In the genomic region with DNA sequence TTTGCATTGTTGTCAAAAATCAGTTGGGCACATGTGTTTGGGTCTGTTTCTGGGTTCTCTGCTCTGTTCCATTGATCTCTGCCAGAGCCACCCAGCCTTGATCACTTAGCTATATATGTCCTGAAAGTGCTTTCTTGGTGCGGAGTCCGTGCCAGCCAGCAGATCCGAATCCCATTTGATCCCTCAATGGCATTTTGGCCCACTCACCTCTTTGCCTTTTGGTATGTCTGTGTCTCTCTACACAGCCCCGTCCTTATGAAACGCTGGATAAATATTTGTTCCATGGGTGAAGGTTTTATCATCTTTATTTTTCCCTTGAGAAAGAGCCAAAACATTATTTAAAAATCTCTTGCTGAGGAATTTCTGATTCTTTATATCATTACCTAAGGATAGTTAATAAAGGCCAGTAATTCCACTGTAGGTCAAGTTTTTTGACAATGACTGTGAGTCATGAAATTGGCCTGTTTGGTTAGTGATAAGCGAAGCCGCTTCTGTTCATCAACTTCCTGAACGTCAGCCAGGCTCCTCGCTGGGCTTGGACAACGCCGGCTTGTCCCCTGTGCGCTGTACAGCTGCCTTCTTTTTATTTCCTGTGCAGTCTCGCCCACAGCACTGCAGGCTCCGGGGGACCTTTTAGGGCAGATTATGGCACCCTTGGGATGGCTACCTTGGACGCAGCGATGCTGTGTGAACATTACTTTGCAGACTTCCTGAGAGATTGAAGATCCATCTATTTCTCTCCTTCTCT, we compare ENCODE assay signal across 1 cellular context.
TF ChIP-seq lines count a peak whose summit lies in the region.

No MANE protein-coding gene starts in this region.

TF ChIP-seq in HepG2, 621 proteins besides CTCF, POLR2A, EP300 and RAD21 (continued from another document):
- TF ChIP-seq, protein P1, sequence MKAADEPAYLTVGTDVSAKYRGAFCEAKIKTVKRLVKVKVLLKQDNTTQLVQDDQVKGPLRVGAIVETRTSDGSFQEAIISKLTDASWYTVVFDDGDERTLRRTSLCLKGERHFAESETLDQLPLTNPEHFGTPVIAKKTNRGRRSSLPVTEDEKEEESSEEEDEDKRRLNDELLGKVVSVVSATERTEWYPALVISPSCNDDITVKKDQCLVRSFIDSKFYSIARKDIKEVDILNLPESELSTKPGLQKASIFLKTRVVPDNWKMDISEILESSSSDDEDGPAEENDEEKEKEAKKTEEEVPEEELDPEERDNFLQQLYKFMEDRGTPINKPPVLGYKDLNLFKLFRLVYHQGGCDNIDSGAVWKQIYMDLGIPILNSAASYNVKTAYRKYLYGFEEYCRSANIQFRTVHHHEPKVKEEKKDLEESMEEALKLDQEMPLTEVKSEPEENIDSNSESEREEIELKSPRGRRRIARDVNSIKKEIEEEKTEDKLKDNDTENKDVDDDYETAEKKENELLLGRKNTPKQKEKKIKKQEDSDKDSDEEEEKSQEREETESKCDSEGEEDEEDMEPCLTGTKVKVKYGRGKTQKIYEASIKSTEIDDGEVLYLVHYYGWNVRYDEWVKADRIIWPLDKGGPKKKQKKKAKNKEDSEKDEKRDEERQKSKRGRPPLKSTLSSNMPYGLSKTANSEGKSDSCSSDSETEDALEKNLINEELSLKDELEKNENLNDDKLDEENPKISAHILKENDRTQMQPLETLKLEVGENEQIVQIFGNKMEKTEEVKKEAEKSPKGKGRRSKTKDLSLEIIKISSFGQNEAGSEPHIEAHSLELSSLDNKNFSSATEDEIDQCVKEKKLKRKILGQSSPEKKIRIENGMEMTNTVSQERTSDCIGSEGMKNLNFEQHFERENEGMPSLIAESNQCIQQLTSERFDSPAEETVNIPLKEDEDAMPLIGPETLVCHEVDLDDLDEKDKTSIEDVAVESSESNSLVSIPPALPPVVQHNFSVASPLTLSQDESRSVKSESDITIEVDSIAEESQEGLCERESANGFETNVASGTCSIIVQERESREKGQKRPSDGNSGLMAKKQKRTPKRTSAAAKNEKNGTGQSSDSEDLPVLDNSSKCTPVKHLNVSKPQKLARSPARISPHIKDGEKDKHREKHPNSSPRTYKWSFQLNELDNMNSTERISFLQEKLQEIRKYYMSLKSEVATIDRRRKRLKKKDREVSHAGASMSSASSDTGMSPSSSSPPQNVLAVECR (CRISPR knock-in tag; IDR thresholded peaks at IDR 0.05; ENCODE audit: borderline replicate concordance), result no peak
- TF ChIP-seq, protein P2, sequence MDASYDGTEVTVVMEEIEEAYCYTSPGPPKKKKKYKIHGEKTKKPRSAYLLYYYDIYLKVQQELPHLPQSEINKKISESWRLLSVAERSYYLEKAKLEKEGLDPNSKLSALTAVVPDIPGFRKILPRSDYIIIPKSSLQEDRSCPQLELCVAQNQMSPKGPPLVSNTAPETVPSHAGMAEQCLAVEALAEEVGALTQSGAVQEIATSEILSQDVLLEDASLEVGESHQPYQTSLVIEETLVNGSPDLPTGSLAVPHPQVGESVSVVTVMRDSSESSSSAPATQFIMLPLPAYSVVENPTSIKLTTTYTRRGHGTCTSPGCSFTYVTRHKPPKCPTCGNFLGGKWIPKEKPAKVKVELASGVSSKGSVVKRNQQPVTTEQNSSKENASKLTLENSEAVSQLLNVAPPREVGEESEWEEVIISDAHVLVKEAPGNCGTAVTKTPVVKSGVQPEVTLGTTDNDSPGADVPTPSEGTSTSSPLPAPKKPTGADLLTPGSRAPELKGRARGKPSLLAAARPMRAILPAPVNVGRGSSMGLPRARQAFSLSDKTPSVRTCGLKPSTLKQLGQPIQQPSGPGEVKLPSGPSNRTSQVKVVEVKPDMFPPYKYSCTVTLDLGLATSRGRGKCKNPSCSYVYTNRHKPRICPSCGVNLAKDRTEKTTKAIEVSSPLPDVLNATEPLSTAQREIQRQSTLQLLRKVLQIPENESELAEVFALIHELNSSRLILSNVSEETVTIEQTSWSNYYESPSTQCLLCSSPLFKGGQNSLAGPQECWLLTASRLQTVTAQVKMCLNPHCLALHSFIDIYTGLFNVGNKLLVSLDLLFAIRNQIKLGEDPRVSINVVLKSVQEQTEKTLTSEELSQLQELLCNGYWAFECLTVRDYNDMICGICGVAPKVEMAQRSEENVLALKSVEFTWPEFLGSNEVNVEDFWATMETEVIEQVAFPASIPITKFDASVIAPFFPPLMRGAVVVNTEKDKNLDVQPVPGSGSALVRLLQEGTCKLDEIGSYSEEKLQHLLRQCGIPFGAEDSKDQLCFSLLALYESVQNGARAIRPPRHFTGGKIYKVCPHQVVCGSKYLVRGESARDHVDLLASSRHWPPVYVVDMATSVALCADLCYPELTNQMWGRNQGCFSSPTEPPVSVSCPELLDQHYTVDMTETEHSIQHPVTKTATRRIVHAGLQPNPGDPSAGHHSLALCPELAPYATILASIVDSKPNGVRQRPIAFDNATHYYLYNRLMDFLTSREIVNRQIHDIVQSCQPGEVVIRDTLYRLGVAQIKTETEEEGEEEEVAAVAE (CRISPR knock-in tag; IDR thresholded peaks at IDR 0.05; ENCODE audit: borderline replicate concordance), result no peak
- TF ChIP-seq ZNF251 (CRISPR knock-in tag; IDR thresholded peaks at IDR 0.05) (no peak), ZMYM2 (CRISPR knock-in tag; IDR thresholded peaks at IDR 0.05) (no peak), ZNF136 (CRISPR knock-in tag; IDR thresholded peaks at IDR 0.05; ENCODE audit: low read depth) (no peak), HIVEP1 (CRISPR knock-in tag; IDR thresholded peaks at IDR 0.05) (no peak), KLF11 (CRISPR knock-in tag; IDR thresholded peaks at IDR 0.05) (peak; percentile 37; the same call in 1 of the 2 replicates), ZNF839 (CRISPR knock-in tag; IDR thresholded peaks at IDR 0.05; ENCODE audit: borderline replicate concordance) (no peak), DPF2 (CRISPR knock-in tag; IDR thresholded peaks at IDR 0.05; ENCODE audit: borderline replicate concordance, low read depth) (peak; percentile 46; the same call in 1 of the 2 replicates), HNF4G (IDR thresholded peaks at IDR 0.05; ENCODE audit: borderline replicate concordance, low read depth, low read length) (no peak), HNF4G (CRISPR knock-in tag; IDR thresholded peaks at IDR 0.05; ENCODE audit: borderline replicate concordance, low read depth) (no peak), ZNF746 (CRISPR knock-in tag; IDR thresholded peaks at IDR 0.05) (no peak), THAP11 (CRISPR knock-in tag; IDR thresholded peaks at IDR 0.05) (peak; percentile 42), SETDB1 (CRISPR knock-in tag; IDR thresholded peaks at IDR 0.05; ENCODE audit: borderline replicate concordance) (no peak), POLR2G (IDR thresholded peaks at IDR 0.05; ENCODE audit: low read depth, low read length) (peak; percentile 53; the same call in 1 of the 2 replicates), ZNF615 (CRISPR knock-in tag; IDR thresholded peaks at IDR 0.05; ENCODE audit: borderline replicate concordance) (no peak), YEATS2 (CRISPR knock-in tag; IDR thresholded peaks at IDR 0.05; ENCODE audit: borderline replicate concordance) (no peak), CAMTA2 (CRISPR knock-in tag; IDR thresholded peaks at IDR 0.05; ENCODE audit: borderline replicate concordance) (no peak), TP53 (CRISPR knock-in tag; conservative IDR thresholded peaks at IDR 0.05) (no peak; the same call in 1 of the 2 replicates), ZNF382 (CRISPR knock-in tag; IDR thresholded peaks at IDR 0.05; ENCODE audit: borderline replicate concordance) (no peak), SIX4 (CRISPR knock-in tag; IDR thresholded peaks at IDR 0.05) (0 out of 2 replicates have a peak, but pooled peaks have one; percentile 30), FOXA3 (CRISPR knock-in tag; IDR thresholded peaks at IDR 0.05) (peak; percentile 80), ZSCAN31 (CRISPR knock-in tag; IDR thresholded peaks at IDR 0.05; ENCODE audit: low read depth) (no peak), ZNF83 (CRISPR knock-in tag; IDR thresholded peaks at IDR 0.05; ENCODE audit: borderline replicate concordance) (no peak), PHF20 (CRISPR knock-in tag; IDR thresholded peaks at IDR 0.05) (no peak), JUND (CRISPR knock-in tag; IDR thresholded peaks at IDR 0.05) (peak; percentile 93)
- TF ChIP-seq, protein P3, sequence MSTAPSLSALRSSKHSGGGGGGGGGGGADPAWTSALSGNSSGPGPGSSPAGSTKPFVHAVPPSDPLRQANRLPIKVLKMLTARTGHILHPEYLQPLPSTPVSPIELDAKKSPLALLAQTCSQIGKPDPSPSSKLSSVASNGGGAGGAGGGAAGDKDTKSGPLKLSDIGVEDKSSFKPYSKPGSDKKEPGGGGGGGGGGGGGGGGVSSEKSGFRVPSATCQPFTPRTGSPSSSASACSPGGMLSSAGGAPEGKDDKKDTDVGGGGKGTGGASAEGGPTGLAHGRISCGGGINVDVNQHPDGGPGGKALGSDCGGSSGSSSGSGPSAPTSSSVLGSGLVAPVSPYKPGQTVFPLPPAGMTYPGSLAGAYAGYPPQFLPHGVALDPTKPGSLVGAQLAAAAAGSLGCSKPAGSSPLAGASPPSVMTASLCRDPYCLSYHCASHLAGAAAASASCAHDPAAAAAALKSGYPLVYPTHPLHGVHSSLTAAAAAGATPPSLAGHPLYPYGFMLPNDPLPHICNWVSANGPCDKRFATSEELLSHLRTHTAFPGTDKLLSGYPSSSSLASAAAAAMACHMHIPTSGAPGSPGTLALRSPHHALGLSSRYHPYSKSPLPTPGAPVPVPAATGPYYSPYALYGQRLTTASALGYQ (CRISPR knock-in tag; IDR thresholded peaks at IDR 0.05), result peak; percentile 55; the same call in 1 of the 2 replicates
- TF ChIP-seq, protein P4, sequence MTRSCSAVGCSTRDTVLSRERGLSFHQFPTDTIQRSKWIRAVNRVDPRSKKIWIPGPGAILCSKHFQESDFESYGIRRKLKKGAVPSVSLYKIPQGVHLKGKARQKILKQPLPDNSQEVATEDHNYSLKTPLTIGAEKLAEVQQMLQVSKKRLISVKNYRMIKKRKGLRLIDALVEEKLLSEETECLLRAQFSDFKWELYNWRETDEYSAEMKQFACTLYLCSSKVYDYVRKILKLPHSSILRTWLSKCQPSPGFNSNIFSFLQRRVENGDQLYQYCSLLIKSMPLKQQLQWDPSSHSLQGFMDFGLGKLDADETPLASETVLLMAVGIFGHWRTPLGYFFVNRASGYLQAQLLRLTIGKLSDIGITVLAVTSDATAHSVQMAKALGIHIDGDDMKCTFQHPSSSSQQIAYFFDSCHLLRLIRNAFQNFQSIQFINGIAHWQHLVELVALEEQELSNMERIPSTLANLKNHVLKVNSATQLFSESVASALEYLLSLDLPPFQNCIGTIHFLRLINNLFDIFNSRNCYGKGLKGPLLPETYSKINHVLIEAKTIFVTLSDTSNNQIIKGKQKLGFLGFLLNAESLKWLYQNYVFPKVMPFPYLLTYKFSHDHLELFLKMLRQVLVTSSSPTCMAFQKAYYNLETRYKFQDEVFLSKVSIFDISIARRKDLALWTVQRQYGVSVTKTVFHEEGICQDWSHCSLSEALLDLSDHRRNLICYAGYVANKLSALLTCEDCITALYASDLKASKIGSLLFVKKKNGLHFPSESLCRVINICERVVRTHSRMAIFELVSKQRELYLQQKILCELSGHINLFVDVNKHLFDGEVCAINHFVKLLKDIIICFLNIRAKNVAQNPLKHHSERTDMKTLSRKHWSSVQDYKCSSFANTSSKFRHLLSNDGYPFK (CRISPR knock-in tag; IDR thresholded peaks at IDR 0.05; ENCODE audit: borderline replicate concordance), result no peak
- TF ChIP-seq, protein P5, sequence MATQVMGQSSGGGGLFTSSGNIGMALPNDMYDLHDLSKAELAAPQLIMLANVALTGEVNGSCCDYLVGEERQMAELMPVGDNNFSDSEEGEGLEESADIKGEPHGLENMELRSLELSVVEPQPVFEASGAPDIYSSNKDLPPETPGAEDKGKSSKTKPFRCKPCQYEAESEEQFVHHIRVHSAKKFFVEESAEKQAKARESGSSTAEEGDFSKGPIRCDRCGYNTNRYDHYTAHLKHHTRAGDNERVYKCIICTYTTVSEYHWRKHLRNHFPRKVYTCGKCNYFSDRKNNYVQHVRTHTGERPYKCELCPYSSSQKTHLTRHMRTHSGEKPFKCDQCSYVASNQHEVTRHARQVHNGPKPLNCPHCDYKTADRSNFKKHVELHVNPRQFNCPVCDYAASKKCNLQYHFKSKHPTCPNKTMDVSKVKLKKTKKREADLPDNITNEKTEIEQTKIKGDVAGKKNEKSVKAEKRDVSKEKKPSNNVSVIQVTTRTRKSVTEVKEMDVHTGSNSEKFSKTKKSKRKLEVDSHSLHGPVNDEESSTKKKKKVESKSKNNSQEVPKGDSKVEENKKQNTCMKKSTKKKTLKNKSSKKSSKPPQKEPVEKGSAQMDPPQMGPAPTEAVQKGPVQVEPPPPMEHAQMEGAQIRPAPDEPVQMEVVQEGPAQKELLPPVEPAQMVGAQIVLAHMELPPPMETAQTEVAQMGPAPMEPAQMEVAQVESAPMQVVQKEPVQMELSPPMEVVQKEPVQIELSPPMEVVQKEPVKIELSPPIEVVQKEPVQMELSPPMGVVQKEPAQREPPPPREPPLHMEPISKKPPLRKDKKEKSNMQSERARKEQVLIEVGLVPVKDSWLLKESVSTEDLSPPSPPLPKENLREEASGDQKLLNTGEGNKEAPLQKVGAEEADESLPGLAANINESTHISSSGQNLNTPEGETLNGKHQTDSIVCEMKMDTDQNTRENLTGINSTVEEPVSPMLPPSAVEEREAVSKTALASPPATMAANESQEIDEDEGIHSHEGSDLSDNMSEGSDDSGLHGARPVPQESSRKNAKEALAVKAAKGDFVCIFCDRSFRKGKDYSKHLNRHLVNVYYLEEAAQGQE (IDR thresholded peaks at IDR 0.05; ENCODE audit: borderline replicate concordance in 1 of 2, low read depth in 1 of 2, low read length in 2 of 2), result no peak
